In the genomic region with DNA sequence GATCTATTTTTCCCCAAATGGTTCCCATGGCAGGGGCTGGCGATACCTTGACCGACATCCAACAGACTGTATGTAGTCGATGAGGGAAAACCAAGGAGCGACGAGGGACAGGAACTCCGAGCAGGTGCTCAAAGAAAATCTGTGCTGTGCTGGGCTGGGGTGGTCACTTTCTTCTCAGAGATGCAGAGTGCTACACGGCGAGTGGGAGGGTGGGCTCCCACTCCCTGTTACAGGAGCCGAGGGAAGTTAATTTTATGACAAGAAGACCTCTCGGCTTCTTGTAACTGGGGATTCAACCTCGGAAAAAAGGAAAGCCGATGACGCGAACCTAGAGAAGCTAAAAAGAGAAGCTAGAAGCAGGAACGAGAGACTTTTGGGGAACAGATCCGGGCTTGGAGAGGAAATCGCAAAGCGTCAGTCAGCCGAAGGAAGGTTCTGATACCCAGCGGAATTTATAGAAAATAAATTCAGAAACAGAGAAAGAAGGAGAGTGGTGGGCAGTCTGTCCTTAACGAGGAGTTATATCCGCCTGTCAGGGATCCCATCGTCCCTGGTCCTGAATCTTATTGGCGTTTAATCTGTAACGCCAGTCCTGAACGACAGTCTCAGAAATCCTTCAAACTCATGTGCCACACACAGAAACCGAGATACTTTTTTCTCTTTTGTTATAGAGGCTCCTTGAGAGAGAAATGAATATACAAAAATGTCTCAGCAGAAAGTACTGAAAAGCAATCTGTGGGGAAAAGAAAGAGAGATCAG, we compare ENCODE assay signal across 10 cellular contexts.
A peak's percentile ranks its signal among the peaks of the same experiment; 100 is the strongest.
DNase-seq lines count a peak whose midpoint lies in the region; ATAC-seq and TF ChIP-seq lines count a peak whose summit lies in the region.
"Had no signal": no experiment of that assay in that cellular context is flagged by ENCODE, and none has a peak within 500 bp of the region (broad histone marks: within the 10 kb centered on the region; RNA-seq: fewer than 3 reads in every experiment).

No MANE protein-coding gene starts in this region.

- H3K4me1 ChIP-seq in PC-9 (replicated peaks; ENCODE audit: insufficient read depth) = no peaks in the 10 kb centered on the region
- H3K4me1 ChIP-seq: esophagus squamous epithelium, upper lobe of left lung had no signal

- no peaks in the 10 kb centered on the region for H3K36me3 Mint-ChIP-seq in activated CD4-positive, alpha-beta T cell treated with anti-CD3 and anti-CD28 coated beads, Interleukin-2, amount 10 ng/mL, durations not matched to agents 24 days and 14 days (ENCODE audit: low read depth)
- H3K36me3 Mint-ChIP-seq in osteocyte (ENCODE audit: unreplicated experiment) = no peaks in the 10 kb centered on the region

- H3K9me3 Mint-ChIP-seq in activated CD4-positive, alpha-beta T cell treated with anti-CD3 and anti-CD28 coated beads, Interleukin-2, amount 10 ng/mL, durations not matched to agents 24 days and 14 days = peaks cover 10% of the 10 kb centered on the region
- peaks cover 13% of the 10 kb centered on the region for H3K9me3 Mint-ChIP-seq in osteocyte (ENCODE audit: unreplicated experiment)

- no peak for TF ChIP-seq CTCF in PC-9 (conservative IDR thresholded peaks at IDR 0.05)
- TF ChIP-seq CTCF in fibroblast of pulmonary artery (IDR thresholded peaks at IDR 0.05; ENCODE audit: low read length, missing control alignments) = no peak
- TF ChIP-seq CTCF in osteocyte (IDR thresholded peaks at IDR 0.05) = no peak

- no peaks in the 10 kb centered on the region for H3K4me1 Mint-ChIP-seq in activated CD4-positive, alpha-beta T cell treated with anti-CD3 and anti-CD28 coated beads, Interleukin-2, amount 10 ng/mL, durations not matched to agents 24 days and 14 days
- peaks cover 14% of the 10 kb centered on the region for H3K4me1 Mint-ChIP-seq in osteocyte (ENCODE audit: unreplicated experiment)

- H3F3A ChIP-seq in PC-9 (ENCODE audit: insufficient read depth, low read depth) = peaks cover 15% of the 10 kb centered on the region

- peak overlapping the region; percentile 59 for H2AFZ ChIP-seq in PC-9

- H3K79me2 ChIP-seq in PC-9 (ENCODE audit: low read depth) = no peaks in the 10 kb centered on the region

- no TSS peak for BruUV-seq in PC-9 (replicated peaks; lab: Mats Ljungman, UMichigan)

- no peaks in the 10 kb centered on the region for H3K9me2 ChIP-seq in PC-9 (ENCODE audit: insufficient read depth)

- POLR2A ChIA-PET in PC-9 (lab: Charles Lee; ENCODE audit: unreplicated experiment) = interaction anchor here (0.7 kb wide), 1 partner anchor 84 kb away, joined by 7 read pairs; no protein-coding TSS in a partner anchor

- H3K4me3 ChIP-seq in PC-9 (peak overlapping the region; percentile 47; the same call in 1 of the 2 replicates), fibroblast of pulmonary artery (replicated peaks; ENCODE audit: low read depth, low read length) (peak overlapping the region; percentile 4)
- H3K4me3 ChIP-seq: esophagus squamous epithelium, upper lobe of left lung had no signal

- H3K27me3 ChIP-seq in PC-9 (ENCODE audit: insufficient read depth, low read depth) = no peaks in the 10 kb centered on the region

- H3K27me3 Mint-ChIP-seq in activated CD4-positive, alpha-beta T cell treated with anti-CD3 and anti-CD28 coated beads, Interleukin-2, amount 10 ng/mL, durations not matched to agents 24 days and 14 days = peaks cover 45% of the 10 kb centered on the region
- H3K27me3 Mint-ChIP-seq in osteocyte (ENCODE audit: unreplicated experiment) = peaks cover 37% of the 10 kb centered on the region

- no peak overlapping the region for H3K4me3 Mint-ChIP-seq in activated CD4-positive, alpha-beta T cell treated with anti-CD3 and anti-CD28 coated beads, Interleukin-2, amount 10 ng/mL, durations not matched to agents 24 days and 14 days
- H3K4me3 Mint-ChIP-seq in osteocyte (ENCODE audit: unreplicated experiment) = peak overlapping the region; percentile 69

- peak overlapping the region; percentile 74 for H3K4me2 ChIP-seq in PC-9

- no peaks in the 10 kb centered on the region for H4K20me1 ChIP-seq in PC-9 (ENCODE audit: insufficient read depth)

- H3K27ac ChIP-seq in PC-9 = no peak overlapping the region
- H3K27ac ChIP-seq: esophagus squamous epithelium, upper lobe of left lung had no signal

- CTCF ChIA-PET in PC-9 (lab: Charles Lee) = no interaction called here

- H3K9me3 ChIP-seq in PC-9 (ENCODE audit: insufficient read depth, low read depth) = 0 out of 2 replicates have a peak, but pooled peaks cover 5% of the 10 kb centered on the region
- H3K9me3 ChIP-seq: esophagus squamous epithelium had no signal

- H3K36me3 ChIP-seq in PC-9 (ENCODE audit: low read depth) = no peaks in the 10 kb centered on the region
- H3K36me3 ChIP-seq: esophagus squamous epithelium, upper lobe of left lung had no signal

- peak overlapping the region; percentile 27 for H3K27ac Mint-ChIP-seq in activated CD4-positive, alpha-beta T cell treated with anti-CD3 and anti-CD28 coated beads, Interleukin-2, amount 10 ng/mL, durations not matched to agents 24 days and 14 days
- no peak overlapping the region for H3K27ac Mint-ChIP-seq in osteocyte (ENCODE audit: unreplicated experiment)

- DNase-seq in activated CD4-positive, alpha-beta T cell treated with anti-CD3 and anti-CD28 coated beads, Interleukin-2, amount 10 ng/mL, durations not matched to agents 24 days and 14 days = peak; percentile 57
- DNase-seq in activated CD4-positive, alpha-beta T cell treated with anti-CD3 and anti-CD28 coated beads, Interleukin-2, amount 50 U/mL, for 4 hours = no peak
- no peak for DNase-seq in PC-9
- DNase-seq in fibroblast of pulmonary artery (ENCODE audit: low read depth) = no peak
- DNase-seq in osteocyte (ENCODE audit: extremely low spot score, unreplicated experiment) = peak; percentile 65
- DNase-seq in NCI-H2196 treated with DMSO at 0.1 percent for 48 hours (lab: John Stamatoyannopoulos, UW; ENCODE audit: unreplicated experiment) = no peak
- DNase-seq in H4 (ENCODE audit: low spot score) = no peak
- DNase-seq: esophagus squamous epithelium had no signal

- intact Hi-C loops in activated CD4-positive, alpha-beta T cell treated with anti-CD3 and anti-CD28 coated beads, Interleukin-2, amount 10 ng/mL, durations not matched to agents 24 days and 14 days (cut with micrococcal nuclease) = no loop called here
- intact Hi-C loops in PC-9 (cut with micrococcal nuclease; ENCODE audit: unreplicated experiment) = no loop called here

- no peak for ATAC-seq in HG02840 (IDR thresholded peaks at IDR 0.05; ENCODE audit: low FRiP score, unreplicated experiment)

Comparison
In these comparisons a context has a peak if more than half of its experiments do, and no peak if none do; other contexts are left out.
1. DNase-seq: peak in activated CD4-positive, alpha-beta T cell treated with anti-CD3 and anti-CD28 coated beads, Interleukin-2, amount 10 ng/mL, durations not matched to agents 24 days and 14 days (single experiment) and osteocyte (single experiment); none in activated CD4-positive, alpha-beta T cell treated with anti-CD3 and anti-CD28 coated beads, Interleukin-2, amount 50 U/mL, for 4 hours (0 of 2), PC-9 (0 of 2), fibroblast of pulmonary artery (single experiment), NCI-H2196 treated with DMSO at 0.1 percent for 48 hours (single experiment) and H4 (single experiment).